In the genomic region with DNA sequence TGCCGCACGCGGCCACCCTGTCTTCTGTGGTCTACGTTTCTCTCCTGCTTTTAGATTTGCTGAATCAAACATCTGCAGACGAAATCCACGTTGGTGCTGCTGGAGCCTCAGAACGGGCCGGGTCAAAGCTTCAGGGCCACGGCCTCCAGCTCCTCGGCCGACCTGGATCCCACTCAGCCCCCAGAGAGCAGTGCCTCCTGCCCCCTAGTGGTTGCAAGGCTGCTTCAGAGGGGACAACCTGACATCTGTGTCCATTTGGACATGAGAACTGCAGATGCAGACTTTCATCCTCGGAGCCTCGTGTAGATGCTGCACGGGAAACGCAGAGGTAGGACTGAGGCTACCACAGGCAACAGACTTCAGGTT, we compare ENCODE assay signal across 8 cellular contexts. TPM values are rescaled to one million over a fixed set of nuclear protein-coding genes. Genes with fewer than 3 reads are reported as not detected.
A peak's percentile ranks its signal among the peaks of the same experiment; 100 is the strongest.
DNase-seq lines count a peak whose midpoint lies in the region; ATAC-seq and TF ChIP-seq lines count a peak whose summit lies in the region.

No MANE protein-coding gene starts in this region.

- H3K9me3 Mint-ChIP-seq in glutamatergic neuron (ENCODE audit: unreplicated experiment), result peaks cover 23% of the 10 kb centered on the region

- H2BK120ac ChIP-seq in trophoblast cell (ENCODE audit: insufficient read depth, low read length, poor library complexity), result no peak overlapping the region

- no peak overlapping the region for H4K8ac ChIP-seq in trophoblast cell (ENCODE audit: low read depth, low read length)

- no peak overlapping the region for H3K23ac ChIP-seq in trophoblast cell (ENCODE audit: low read length)

- no peak for DNase-seq in GM06990 (ENCODE audit: extremely low read depth, insufficient read length)
- DNase-seq in glutamatergic neuron, result peak; percentile 82
- peak; percentile 63 for DNase-seq in retina
- DNase-seq in trophoblast cell, result no peak
- no peak for DNase-seq in NCI-H128 (lab: John Stamatoyannopoulos, UW; ENCODE audit: unreplicated experiment)

- no CpG with 5 or more reads among the region's 15 CpGs for WGBS in trophoblast cell (ENCODE audit: extremely low coverage, insufficient coverage, insufficient read length)

- no peak overlapping the region for H3K4ac ChIP-seq in trophoblast cell (ENCODE audit: low read depth, low read length)

- H3K36me3 ChIP-seq in GM06990 (ENCODE audit: control insufficient read depth, insufficient read depth, low read length) (peaks cover 75% of the 10 kb centered on the region), trophoblast cell (ENCODE audit: control insufficient read depth in 1 of 2, insufficient read depth in 2 of 2, low read length in 2 of 2) (peaks cover 96% of the 10 kb centered on the region in 2 experiments)

- no peak overlapping the region for H3K18ac ChIP-seq in trophoblast cell (ENCODE audit: low read length)

- no peak overlapping the region for H3K4me3 Mint-ChIP-seq in glutamatergic neuron (ENCODE audit: unreplicated experiment)

- H3K27ac Mint-ChIP-seq in glutamatergic neuron (ENCODE audit: unreplicated experiment), result peak overlapping the region; percentile 83

- H3K4me1 ChIP-seq in trophoblast cell (ENCODE audit: control insufficient read depth in 1 of 2, insufficient read depth in 2 of 2, low read length in 2 of 2), result no peaks in the 10 kb centered on the region

- no peak overlapping the region for H2AFZ ChIP-seq in trophoblast cell (ENCODE audit: insufficient read depth, low read length, poor library complexity)

- no peak overlapping the region for H2AK5ac ChIP-seq in trophoblast cell (ENCODE audit: low read length)

- no peak overlapping the region for H3K9ac ChIP-seq in trophoblast cell (ENCODE audit: low read length)

- no peak for ATAC-seq in HG02885 (IDR thresholded peaks at IDR 0.05; ENCODE audit: poor library complexity, unreplicated experiment)

- H3K27ac ChIP-seq in 22Rv1 (no peak overlapping the region), trophoblast cell (ENCODE audit: low read depth, low read length) (no peak overlapping the region)

- no peak overlapping the region for H4K12ac ChIP-seq in trophoblast cell (ENCODE audit: low read depth, low read length)

- no peak overlapping the region for H2BK5ac ChIP-seq in trophoblast cell (ENCODE audit: low read depth, low read length, poor library complexity)

- H3K4me3 ChIP-seq in GM06990 (replicated peaks; ENCODE audit: low read depth, low read length) (no peak overlapping the region), WI38 (ENCODE audit: low read depth, low read length) (no peak overlapping the region), trophoblast cell (ENCODE audit: low read depth, low read length) (no peak overlapping the region)

- H3K14ac ChIP-seq in trophoblast cell (ENCODE audit: low read length), result no peak overlapping the region

- peaks cover 18% of the 10 kb centered on the region for H3K9me3 ChIP-seq in trophoblast cell (ENCODE audit: insufficient read depth, low read depth, low read length)

- no peak overlapping the region for H2BK12ac ChIP-seq in trophoblast cell (ENCODE audit: low read length)

- H3K79me1 ChIP-seq in trophoblast cell (ENCODE audit: low read length), result no peaks in the 10 kb centered on the region

- no peak overlapping the region for H4K91ac ChIP-seq in trophoblast cell (ENCODE audit: low read depth, low read length)

- H3K4me2 ChIP-seq in trophoblast cell (ENCODE audit: low read length), result no peak overlapping the region

- TF ChIP-seq CTCF in 22Rv1 (IDR thresholded peaks at IDR 0.05) (peak; percentile 83), GM06990 (IDR thresholded peaks at IDR 0.05; ENCODE audit: insufficient read depth, low read length, poor library complexity, severe bottlenecking) (peak; percentile 35), WI38 (IDR thresholded peaks at IDR 0.05; ENCODE audit: low read depth, low read length) (peak; percentile 43), glutamatergic neuron (IDR thresholded peaks at IDR 0.05; ENCODE audit: partially characterized antibody, unreplicated experiment) (peak; percentile 90)

- H3K27me3 ChIP-seq in GM06990 (replicated peaks; ENCODE audit: control insufficient read depth, insufficient read depth, low read length) (no peaks in the 10 kb centered on the region), trophoblast cell (ENCODE audit: insufficient read depth, low read length) (no peaks in the 10 kb centered on the region)

- H3K36me3 Mint-ChIP-seq in glutamatergic neuron (ENCODE audit: unreplicated experiment), result peaks cover 18% of the 10 kb centered on the region

- H3K4me1 Mint-ChIP-seq in glutamatergic neuron (ENCODE audit: low read depth, unreplicated experiment), result peaks cover 5% of the 10 kb centered on the region

- H3K79me2 ChIP-seq in trophoblast cell (ENCODE audit: control insufficient read depth, insufficient read depth, low read length, poor library complexity), result no peaks in the 10 kb centered on the region

- peaks cover 22% of the 10 kb centered on the region for H3K27me3 Mint-ChIP-seq in glutamatergic neuron (ENCODE audit: unreplicated experiment)

RNA-seq across cellular contexts. Expression of a gene that starts 23.0 kb away (rescaled TPM):
- total RNA-seq in glutamatergic neuron (ENCODE audit: unreplicated experiment), result 22.4 TPM
- 0.11 TPM in 2 replicates for polyA plus RNA-seq in trophoblast cell (2013)

RNA-seq across cellular contexts. Expression of a gene that starts 55.5 kb away (rescaled TPM):
- total RNA-seq in glutamatergic neuron (ENCODE audit: unreplicated experiment), result 113 TPM
- 199 and 206 TPM in 2 replicates for polyA plus RNA-seq in trophoblast cell (2013)

Comparison
In these comparisons a context has a peak if more than half of its experiments do, and no peak if none do; other contexts are left out.
1. CTCF ChIP-seq: peak in every context shown above with its lines; median percentile 90 in glutamatergic neuron; 83 in 22Rv1; 43 in WI38; 35 in GM06990.
2. DNase-seq: peak in glutamatergic neuron (single experiment) and retina (single experiment); none in GM06990 (single experiment), trophoblast cell (0 of 2) and NCI-H128 (single experiment).